18 cellular contexts compared by ENCODE assay signal in the genomic region with DNA sequence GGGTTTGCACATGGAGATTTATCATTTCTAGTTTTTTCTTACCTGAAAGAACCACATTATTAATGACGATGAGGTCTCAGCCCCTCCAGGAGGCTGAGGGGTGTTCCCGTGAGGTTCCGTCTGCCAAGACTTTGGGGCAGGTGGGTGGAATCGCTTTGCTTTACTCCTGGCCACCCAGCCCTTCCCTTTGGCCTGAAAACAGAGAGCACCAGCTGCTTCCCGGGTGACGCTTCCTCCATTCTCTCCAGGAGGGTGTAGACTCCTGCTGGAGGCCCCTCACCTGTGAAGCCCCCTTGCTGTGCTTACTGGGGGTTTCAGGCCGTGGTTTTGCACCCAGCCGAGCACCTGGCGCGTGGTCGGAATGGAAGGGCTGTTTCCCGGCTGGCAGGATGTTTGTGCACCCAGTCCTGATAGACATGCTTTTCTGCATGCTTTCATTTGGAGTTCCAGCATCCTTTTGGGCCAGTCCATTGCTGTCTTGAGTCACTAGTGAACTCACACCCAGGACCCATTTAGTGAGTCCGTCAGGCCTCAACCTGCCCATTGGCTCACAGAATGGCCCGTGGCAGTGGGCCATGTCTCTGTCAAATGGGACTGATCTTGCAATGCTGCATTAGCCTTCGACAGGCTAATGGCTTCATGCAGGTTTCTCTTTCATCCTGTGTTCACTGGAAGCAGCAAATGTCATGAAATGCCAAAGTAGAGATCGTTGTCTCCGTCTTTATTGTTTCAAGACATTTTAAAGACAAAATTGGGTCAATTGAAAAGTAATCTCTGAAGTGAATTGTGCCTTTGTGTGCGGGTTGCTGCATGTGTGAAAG.
DNase-seq lines count a peak whose midpoint lies in the region; ATAC-seq, FAIRE-seq and TF ChIP-seq lines count a peak whose summit lies in the region.
"Had no signal": no experiment of that assay in that cellular context is flagged by ENCODE, and none has a peak within 500 bp of the region (broad histone marks: within the 10 kb centered on the region; RNA-seq: fewer than 3 reads in every experiment).

No MANE protein-coding gene starts in this region.

- H3K27me3 ChIP-seq in CD8-positive, alpha-beta T cell (ENCODE audit: insufficient read depth, low read length) = no peaks in the 10 kb centered on the region
- H3K27me3 ChIP-seq in H9 (ENCODE audit: insufficient read depth, low read length) (no peaks in the 10 kb centered on the region), bronchial epithelial cell (ENCODE audit: control insufficient read depth, insufficient read depth, low read length) (no peaks in the 10 kb centered on the region)
- H3K27me3 ChIP-seq: ovary, testis had no signal

- H3K4me1 ChIP-seq in CD8-positive, alpha-beta T cell (ENCODE audit: insufficient read depth, low read length) = no peaks in the 10 kb centered on the region
- H3K4me1 ChIP-seq in H9 (ENCODE audit: insufficient read depth, low read length) = no peaks in the 10 kb centered on the region
- H3K4me1 ChIP-seq: testis had no signal

- no peak overlapping the region for H3K18ac ChIP-seq in H9 (ENCODE audit: insufficient read length, low read depth, low read length)

- H2BK15ac ChIP-seq in H9 (ENCODE audit: low read depth, low read length) = no peak overlapping the region

- H3K56ac ChIP-seq in H9 (ENCODE audit: insufficient read length, low read depth, low read length) = no peak overlapping the region

- POLR2A ChIA-PET in CD8-positive, alpha-beta T cell (lab: Charles Lee) = no interaction called here

- no peak overlapping the region for H3K27ac ChIP-seq in CD8-positive, alpha-beta T cell (ENCODE audit: low read depth, low read length)
- H3K27ac ChIP-seq in H9 (ENCODE audit: insufficient read length, low read depth, low read length) = no peak overlapping the region
- H3K27ac ChIP-seq: KMS-11, ovary, PC-9, testis had no signal

- H4K91ac ChIP-seq in H9 (ENCODE audit: insufficient read length, low read depth, low read length) = no peak overlapping the region

- H2BK20ac ChIP-seq in H9 (ENCODE audit: low read depth, low read length, poor library complexity, severe bottlenecking) = no peak overlapping the region

- no peaks in the 10 kb centered on the region for H3K9me3 ChIP-seq in CD8-positive, alpha-beta T cell (ENCODE audit: low read length)
- no peaks in the 10 kb centered on the region for H3K9me3 ChIP-seq in H9 (ENCODE audit: control insufficient read depth, low read depth, low read length)
- H3K9me3 ChIP-seq: ovary, testis had no signal

- WGBS in H9 (ENCODE audit: extremely low coverage, insufficient read length, low lambda C conversion rate) = no CpG with 5 or more reads among the region's 18 CpGs

- no peaks in the 10 kb centered on the region for H3K79me1 ChIP-seq in H9 (ENCODE audit: insufficient read depth, low read depth, low read length, poor library complexity, severe bottlenecking)

- CTCF ChIA-PET in CD8-positive, alpha-beta T cell (lab: Charles Lee) = no interaction called here

- no peak overlapping the region for H3K4me3 Mint-ChIP-seq in CD8-positive, alpha-beta T cell
- H3K4me3 Mint-ChIP-seq in H9 (no peak overlapping the region), neural crest cell (no peak overlapping the region)
- H3K4me3 Mint-ChIP-seq: B cell had no signal

- H3K14ac ChIP-seq in H9 (ENCODE audit: insufficient read depth, low read length) = no peak overlapping the region

- no peak for TF ChIP-seq CTCF in CD8-positive, alpha-beta T cell (IDR thresholded peaks at IDR 0.05)
- TF ChIP-seq CTCF in H9 (conservative IDR thresholded peaks at IDR 0.05) (no peak), bronchial epithelial cell (IDR thresholded peaks at IDR 0.05; ENCODE audit: insufficient read depth, low read length, severe bottlenecking) (no peak), neural crest cell (conservative IDR thresholded peaks at IDR 0.05) (no peak)

- no peak overlapping the region for H2AK5ac ChIP-seq in H9 (ENCODE audit: insufficient read length, low read length)

- H4K5ac ChIP-seq in H9 (ENCODE audit: insufficient read length, low read depth, low read length) = no peak overlapping the region

- H3K9ac ChIP-seq in H9 (ENCODE audit: extremely low read depth, insufficient read length, low read length) = no peak overlapping the region
- H3K9ac ChIP-seq: KMS-11 had no signal

- H3K4me3 ChIP-seq in CD8-positive, alpha-beta T cell (ENCODE audit: low read depth, low read length) = no peak overlapping the region
- H3K4me3 ChIP-seq in bronchial epithelial cell (ENCODE audit: low read depth, low read length) = no peak overlapping the region
- H3K4me3 ChIP-seq: ovary, PC-9, testis had no signal

- DNase-seq in CD8-positive, alpha-beta T cell = no peak
- DNase-seq in H9 (no peak), bronchial epithelial cell (ENCODE audit: low read depth) (peak; percentile 78), neural crest cell (ENCODE audit: low read depth, low spot score) (no peak), GM12891 (ENCODE audit: insufficient read length, low spot score) (no peak)
- DNase-seq: amniotic stem cell; NCI-H1105; NCI-H774; PC-9; stimulated activated CD4-positive, alpha-beta T cell treated with anti-CD3 and anti-CD28 coated beads, Interleukin-2, amount 100 ng/mL, for 48 hours; testis had no signal

- H3K23me2 ChIP-seq in H9 (ENCODE audit: insufficient read length, low read depth, low read length, poor library complexity, severe bottlenecking) = no peaks in the 10 kb centered on the region

- H3K27me3 Mint-ChIP-seq in CD8-positive, alpha-beta T cell (ENCODE audit: low read depth) = no peaks in the 10 kb centered on the region
- no peaks in the 10 kb centered on the region; the same call in none of the 2 replicates for H3K27me3 Mint-ChIP-seq in H9 (ENCODE audit: low read depth)
- no peaks in the 10 kb centered on the region for H3K27me3 Mint-ChIP-seq in neural crest cell (ENCODE audit: low read depth)
- H3K27me3 Mint-ChIP-seq: B cell had no signal

- H3T11ph ChIP-seq in H9 (ENCODE audit: low read length) = no peak overlapping the region

- no peak overlapping the region for H3K4ac ChIP-seq in H9 (ENCODE audit: low read depth, low read length)

- H3K4me1 Mint-ChIP-seq in CD8-positive, alpha-beta T cell (ENCODE audit: low read depth) = peaks cover 2% of the 10 kb centered on the region
- H3K4me1 Mint-ChIP-seq in H9 (peaks cover 9 to 23% of the 10 kb centered on the region in 2 experiments; a peak in 3 of 4 replicates), neural crest cell (peaks cover 21% of the 10 kb centered on the region)

- H3K36me3 Mint-ChIP-seq in CD8-positive, alpha-beta T cell = peaks cover 7% of the 10 kb centered on the region
- H3K36me3 Mint-ChIP-seq in H9 (ENCODE audit: insufficient read depth in 1 of 3, low read depth in 3 of 3) (peaks cover 0 to 2% (median 0%) of the 10 kb centered on the region in 3 experiments; a peak in 2 of 7 replicates), neural crest cell (ENCODE audit: low read depth) (no peaks in the 10 kb centered on the region)

- no peak overlapping the region for H3K23ac ChIP-seq in H9 (ENCODE audit: insufficient read length, low read depth, low read length)

- H2AFZ ChIP-seq in H9 (ENCODE audit: low read length) = no peak overlapping the region
- H2AFZ ChIP-seq: PC-9 had no signal

- H2BK12ac ChIP-seq in H9 (ENCODE audit: insufficient read length, low read depth, low read length) = no peak overlapping the region

- H3K27ac Mint-ChIP-seq in CD8-positive, alpha-beta T cell = peak overlapping the region; percentile 38
- H3K27ac Mint-ChIP-seq in H9 (peak overlapping the region; percentile 26 to 59 (median 47); a peak in 4 of 7 replicates), neural crest cell (ENCODE audit: unreplicated experiment) (peak overlapping the region; percentile 88)

- FAIRE-seq in bronchial epithelial cell (lab: Jason Lieb, UNC) (no peak), GM12891 (lab: Jason Lieb, UNC) (no peak)
- FAIRE-seq: frontal cortex had no signal

- no peak overlapping the region for H2BK5ac ChIP-seq in H9 (ENCODE audit: insufficient read length, low read length)

- ATAC-seq in CD8-positive, alpha-beta T cell = no peak
- no peak for ATAC-seq in GM18861 (IDR thresholded peaks at IDR 0.05; ENCODE audit: unreplicated experiment)
- no peak for ATAC-seq in HG03108 (IDR thresholded peaks at IDR 0.05; ENCODE audit: unreplicated experiment)
- ATAC-seq: left colon had no signal

- H3K36me3 ChIP-seq in CD8-positive, alpha-beta T cell (ENCODE audit: insufficient read depth, low read length) = no peaks in the 10 kb centered on the region
- no peaks in the 10 kb centered on the region for H3K36me3 ChIP-seq in bronchial epithelial cell (ENCODE audit: control insufficient read depth, insufficient read depth, low read length)
- H3K36me3 ChIP-seq: ovary had no signal

- no peaks in the 10 kb centered on the region for H4K20me1 ChIP-seq in H9 (ENCODE audit: control insufficient read depth, insufficient read depth, insufficient read length)

- H2BK120ac ChIP-seq in H9 (ENCODE audit: low read depth, low read length, poor library complexity, severe bottlenecking) = no peak overlapping the region

- intact Hi-C loops in CD8-positive, alpha-beta T cell (cut with DNase I, micrococcal nuclease) = no loop called here

- no peak overlapping the region for H3K4me2 ChIP-seq in H9 (ENCODE audit: insufficient read depth, insufficient read length, low read length)
- H3K4me2 ChIP-seq: KMS-11, PC-9 had no signal

- H3K9me3 Mint-ChIP-seq in CD8-positive, alpha-beta T cell = no peaks in the 10 kb centered on the region
- H3K9me3 Mint-ChIP-seq in H9 (no peaks in the 10 kb centered on the region), neural crest cell (no peaks in the 10 kb centered on the region)

- H3K79me2 ChIP-seq in H9 (ENCODE audit: insufficient read depth, low read length) = no peaks in the 10 kb centered on the region

- no peak for TF ChIP-seq POLR2A in GM12891 (IDR thresholded peaks at IDR 0.05; ENCODE audit: low read depth, low read length)

- no peak overlapping the region for H4K8ac ChIP-seq in H9 (replicated peaks; ENCODE audit: insufficient read length, low read depth, low read length)

TF ChIP-seq in GM12891, 5 proteins besides CTCF, POLR2A, EP300 and RAD21:
- TF ChIP-seq POU2F2 (IDR thresholded peaks at IDR 0.05; ENCODE audit: low read depth, low read length) (no peak), SPI1 (IDR thresholded peaks at IDR 0.05; ENCODE audit: low read depth, low read length) (no peak), TAF1 (IDR thresholded peaks at IDR 0.05; ENCODE audit: low read depth, low read length) (no peak), POLR2AphosphoS5 (IDR thresholded peaks at IDR 0.05; ENCODE audit: low read depth, low read length) (no peak), PAX5 (IDR thresholded peaks at IDR 0.05; ENCODE audit: insufficient read depth, low read length, severe bottlenecking) (no peak)

Comparison
In these comparisons a context has a peak if more than half of its experiments do, and no peak if none do; other contexts are left out.
1. H3K27ac Mint-ChIP-seq: peak in every context shown above with its lines; median percentile 88 in neural crest cell; 47 in H9; 38 in CD8-positive, alpha-beta T cell.